In genomic region chr1:73778511-73778910, GRCh38 we compare ENCODE assay signal across 24 cellular contexts.
"Had no signal": no experiment of that assay in that cellular context is flagged by ENCODE, and none has a peak within 500 bp of the region (broad histone marks: within the 10 kb centered on the region; RNA-seq: fewer than 3 reads in every experiment).

No MANE protein-coding gene starts in this region.

- H3K9me3 ChIP-seq: ovary, psoas muscle, right lobe of liver, sigmoid colon, stomach, thoracic aorta, thyroid gland, tibial nerve, upper lobe of left lung, vagina had no signal

- H3K4me1 ChIP-seq: parathyroid adenoma, psoas muscle, right lobe of liver, sigmoid colon, stomach, thyroid gland, tibial nerve, upper lobe of left lung, vagina had no signal

- H3K9ac ChIP-seq: parathyroid adenoma had no signal

- DNase-seq: naive thymus-derived CD8-positive, alpha-beta T cell; nephron progenitor cell; occipital lobe; ovary; posterior cingulate gyrus; psoas muscle; right cardiac atrium; right lobe of liver; sigmoid colon; small intestine; stimulated activated CD4-positive, alpha-beta T cell treated with anti-CD3 and anti-CD28 coated beads, Interleukin-15, amount 100 ng/mL, for 24 hours; stimulated activated CD4-positive, alpha-beta T cell treated with anti-CD3 and anti-CD28 coated beads, Interleukin-2, amount 100 ng/mL, for 24 hours; stimulated activated CD4-positive, alpha-beta T cell treated with anti-CD3 and anti-CD28 coated beads, Interleukin-2, amount 100 ng/mL, for 48 hours; stimulated activated CD4-positive, alpha-beta T cell treated with anti-CD3 and anti-CD28 coated beads, Interleukin-4, amount 100 ng/mL, for 24 hours; stimulated activated naive B cell treated with anti-CD40 and anti-IgM and Interleukin-4, amounts not matched to agents 10 μg/mL and 1 μg/mL and 100 μg/mL, for 72 hours; stimulated activated naive CD4-positive, alpha-beta T cell treated with Interleukin-2 at 50 U/mL for 16 hours; stomach; thyroid gland; trophoblast cell; upper lobe of left lung had no signal

- H3K4me3 ChIP-seq: ovary, psoas muscle, right lobe of liver, sigmoid colon, stomach, thoracic aorta, thyroid gland, tibial nerve, upper lobe of left lung, vagina had no signal

- H3K36me3 ChIP-seq: ovary, right lobe of liver, sigmoid colon, stomach, thoracic aorta, thyroid gland, tibial nerve, upper lobe of left lung, vagina had no signal

- H2AFZ ChIP-seq: parathyroid adenoma had no signal

- H3K27ac ChIP-seq: ovary, parathyroid adenoma, psoas muscle, right lobe of liver, sigmoid colon, stomach, thoracic aorta, thyroid gland, tibial nerve, upper lobe of left lung, vagina had no signal

- H3K27me3 ChIP-seq: ovary, right lobe of liver, sigmoid colon, stomach, thyroid gland, tibial nerve, upper lobe of left lung, vagina had no signal
